In genomic region chr1:59285691-59286090, GRCh38 we compare ENCODE assay signal across 1 cellular context.
TF ChIP-seq lines count a peak whose summit lies in the region.

No MANE protein-coding gene starts in this region.

TF ChIP-seq in WTC11, 78 proteins besides CTCF, POLR2A, EP300 and RAD21 (continued from another document):
- TF ChIP-seq PRDM15 (CRISPR knock-in tag; IDR thresholded peaks at IDR 0.05) (no peak), AR (CRISPR knock-in tag; IDR thresholded peaks at IDR 0.05) (no peak)
